21 cellular contexts compared by ENCODE assay signal in genomic region chr4:185936650-185937376, GRCh38.
"Had no signal": no experiment of that assay in that cellular context is flagged by ENCODE, and none has a peak within 500 bp of the region (broad histone marks: within the 10 kb centered on the region; RNA-seq: fewer than 3 reads in every experiment).

No MANE protein-coding gene starts in this region.

- H3K27ac ChIP-seq: ascending aorta, breast epithelium, esophagus squamous epithelium, lower lobe of right lung, tibial nerve had no signal

- H3K9me3 ChIP-seq: ascending aorta, breast epithelium, esophagus squamous epithelium, lower lobe of right lung, tibial nerve had no signal

- H3K4me3 Mint-ChIP-seq: activated naive CD4-positive, alpha-beta T cell treated with anti-CD3 and anti-CD28 coated beads, Interleukin-2, amount 10 ng/mL, durations not matched to agents 7 days and 5 days; activated naive CD8-positive, alpha-beta T cell treated with anti-CD3 and anti-CD28 coated beads, Interleukin-2, amount 50 U/mL, for 24 hours; dendritic cell treated with granulocyte-macrophage colony-stimulating factor and Interleukin-4, amounts not matched to agents 40 ng/mL and 50 ng/mL, for 4 days; nephron had no signal

- H3K9me3 Mint-ChIP-seq: activated naive CD4-positive, alpha-beta T cell treated with anti-CD3 and anti-CD28 coated beads, Interleukin-2, amount 10 ng/mL, durations not matched to agents 7 days and 5 days; activated naive CD8-positive, alpha-beta T cell treated with anti-CD3 and anti-CD28 coated beads, Interleukin-2, amount 50 U/mL, for 24 hours; dendritic cell treated with granulocyte-macrophage colony-stimulating factor and Interleukin-4, amounts not matched to agents 40 ng/mL and 50 ng/mL, for 4 days; nephron had no signal

- DNase-seq: activated CD4-positive, alpha-beta T cell treated with anti-CD3 and anti-CD28 coated beads, Interleukin-2, amount 50 U/mL, for 1 hour; activated CD8-positive, alpha-beta memory T cell treated with anti-CD3 and anti-CD28 coated beads, Interleukin-2, amount 50 U/mL, for 4 hours; activated effector memory CD4-positive, alpha-beta T cell treated with Interleukin-2 at 50 U/mL for 16 hours; activated naive CD4-positive, alpha-beta T cell treated with anti-CD3 and anti-CD28 coated beads, Interleukin-2, amount 10 ng/mL, durations not matched to agents 7 days and 5 days; activated naive CD8-positive, alpha-beta T cell treated with anti-CD3 and anti-CD28 coated beads, Interleukin-2, amount 50 U/mL, for 24 hours; activated T-cell treated with anti-CD3 and anti-CD28 coated beads, Interleukin-2, amount 50 U/mL, for 48 hours; effector CD8-positive, alpha-beta T cell; esophagus squamous epithelium; left colon; lower lobe of right lung; right cardiac atrium; stimulated activated CD4-positive, alpha-beta T cell treated with anti-CD3 and anti-CD28 coated beads, Interleukin-2, amount 100 ng/mL, for 24 hours; stimulated activated naive CD8-positive, alpha-beta T cell treated with anti-CD3 and anti-CD28 coated beads, Interleukin-15, Interleukin-2, amounts not matched to agents 100 U/mL and 50 U/mL, for 24 hours; T-helper 1 cell; T-helper 9 cell had no signal

- H3K4me3 ChIP-seq: ascending aorta, breast epithelium, esophagus squamous epithelium, lower lobe of right lung, tibial nerve had no signal

- H3K36me3 ChIP-seq: ascending aorta, breast epithelium, esophagus squamous epithelium, lower lobe of right lung, tibial nerve had no signal

- H3K27me3 Mint-ChIP-seq: activated naive CD8-positive, alpha-beta T cell treated with anti-CD3 and anti-CD28 coated beads, Interleukin-2, amount 50 U/mL, for 24 hours; dendritic cell treated with granulocyte-macrophage colony-stimulating factor and Interleukin-4, amounts not matched to agents 40 ng/mL and 50 ng/mL, for 4 days had no signal

- H3K27me3 ChIP-seq: ascending aorta, breast epithelium, esophagus squamous epithelium, tibial nerve had no signal

- ATAC-seq: activated naive CD8-positive, alpha-beta T cell treated with anti-CD3 and anti-CD28 coated beads, Interleukin-2, amount 50 U/mL, for 24 hours; left colon; right cardiac atrium; stimulated activated naive CD8-positive, alpha-beta T cell treated with anti-CD3 and anti-CD28 coated beads, Interleukin-15, Interleukin-2, amounts not matched to agents 100 U/mL and 50 U/mL, for 24 hours had no signal

- H3K36me3 Mint-ChIP-seq: activated naive CD4-positive, alpha-beta T cell treated with anti-CD3 and anti-CD28 coated beads, Interleukin-2, amount 10 ng/mL, durations not matched to agents 7 days and 5 days had no signal

- H3K4me1 ChIP-seq: breast epithelium, esophagus squamous epithelium, lower lobe of right lung had no signal

- H3K4me1 Mint-ChIP-seq: activated naive CD4-positive, alpha-beta T cell treated with anti-CD3 and anti-CD28 coated beads, Interleukin-2, amount 10 ng/mL, durations not matched to agents 7 days and 5 days; activated naive CD8-positive, alpha-beta T cell treated with anti-CD3 and anti-CD28 coated beads, Interleukin-2, amount 50 U/mL, for 24 hours; nephron had no signal

- H3K27ac Mint-ChIP-seq: activated naive CD4-positive, alpha-beta T cell treated with anti-CD3 and anti-CD28 coated beads, Interleukin-2, amount 10 ng/mL, durations not matched to agents 7 days and 5 days; activated naive CD8-positive, alpha-beta T cell treated with anti-CD3 and anti-CD28 coated beads, Interleukin-2, amount 50 U/mL, for 24 hours; dendritic cell treated with granulocyte-macrophage colony-stimulating factor and Interleukin-4, amounts not matched to agents 40 ng/mL and 50 ng/mL, for 4 days; nephron; progenitor cell of endocrine pancreas had no signal
